Comparison of ENCODE assay signal across 8 cellular contexts in genomic region chr2:197307236-197307932, GRCh38. TPM values are rescaled to one million over a fixed set of nuclear protein-coding genes. Genes with fewer than 3 reads are reported as not detected.
DNase-seq lines count a peak whose midpoint lies in the region; ATAC-seq, FAIRE-seq and TF ChIP-seq lines count a peak whose summit lies in the region.
"Had no signal": no experiment of that assay in that cellular context is flagged by ENCODE, and none has a peak within 500 bp of the region (broad histone marks: within the 10 kb centered on the region; RNA-seq: fewer than 3 reads in every experiment).

No MANE protein-coding gene starts in this region.

- H4K20me1 ChIP-seq in OCI-LY3 (ENCODE audit: insufficient read depth, low read length): no peaks in the 10 kb centered on the region
- no peaks in the 10 kb centered on the region for H4K20me1 ChIP-seq in osteoblast (ENCODE audit: insufficient read depth, low read length)

- H3K9ac ChIP-seq in OCI-LY3 (ENCODE audit: low read length): peak overlapping the region; percentile 42; the same call in 1 of the 2 replicates

- peak overlapping the region; percentile 91 for H3K4me2 ChIP-seq in OCI-LY3 (ENCODE audit: low read length)
- no peak overlapping the region for H3K4me2 ChIP-seq in osteoblast (ENCODE audit: insufficient read depth, low read length)

- H3K27ac Mint-ChIP-seq in stimulated activated effector memory CD8-positive, alpha-beta T cell treated with anti-CD3 and anti-CD28 coated beads, Interleukin-12 subunit alpha, Interleukin-12 subunit beta, amount 100 ng/mL, for 72 hours: peak overlapping the region; percentile 94

- H3K36me3 Mint-ChIP-seq in stimulated activated effector memory CD8-positive, alpha-beta T cell treated with anti-CD3 and anti-CD28 coated beads, Interleukin-12 subunit alpha, Interleukin-12 subunit beta, amount 100 ng/mL, for 72 hours: peaks cover 71% of the 10 kb centered on the region

- peak; percentile 67 for FAIRE-seq in GM12892 (lab: Jason Lieb, UNC)

- peak; percentile 4; the same call in 1 of the 2 replicates for TF ChIP-seq POLR2A in GM12892 (IDR thresholded peaks at IDR 0.05; ENCODE audit: low read depth, low read length)

- H3K4me1 ChIP-seq in OCI-LY3 (ENCODE audit: low read length) (peaks cover 66% of the 10 kb centered on the region), osteoblast (ENCODE audit: insufficient read depth, low read length) (peaks cover 9% of the 10 kb centered on the region)

- TF ChIP-seq CTCF in OCI-LY3 (IDR thresholded peaks at IDR 0.05; ENCODE audit: low read depth, low read length): peak; percentile 43
- TF ChIP-seq CTCF in coronary artery (IDR thresholded peaks at IDR 0.05): no peak
- TF ChIP-seq CTCF in osteoblast (IDR thresholded peaks at IDR 0.05; ENCODE audit: extremely low read depth, low read depth, low read length): no peak

- H3K4me1 Mint-ChIP-seq in stimulated activated effector memory CD8-positive, alpha-beta T cell treated with anti-CD3 and anti-CD28 coated beads, Interleukin-12 subunit alpha, Interleukin-12 subunit beta, amount 100 ng/mL, for 72 hours: peaks cover 64% of the 10 kb centered on the region

- no peak for DNase-seq in GM12892 (ENCODE audit: insufficient read length)
- DNase-seq in coronary artery (ENCODE audit: low spot score): no peak
- no peak for DNase-seq in stimulated activated effector memory CD8-positive, alpha-beta T cell treated with anti-CD3 and anti-CD28 coated beads, Interleukin-12 subunit alpha, Interleukin-12 subunit beta, amount 100 ng/mL, for 72 hours (ENCODE audit: low spot score in 2 of 2)
- DNase-seq in central memory CD4-positive, alpha-beta T cell: no peak
- no peak for DNase-seq in osteoblast (ENCODE audit: insufficient read length, low spot score, missing footprints)
- DNase-seq: glutamatergic neuron had no signal

- H3K27ac ChIP-seq in OCI-LY3 (ENCODE audit: low read length) (peak overlapping the region; percentile 43; the same call in 1 of the 2 replicates), coronary artery (peak overlapping the region; percentile 68 to 94), osteoblast (ENCODE audit: low read depth, low read length) (no peak overlapping the region)

- H3K9me3 Mint-ChIP-seq in stimulated activated effector memory CD8-positive, alpha-beta T cell treated with anti-CD3 and anti-CD28 coated beads, Interleukin-12 subunit alpha, Interleukin-12 subunit beta, amount 100 ng/mL, for 72 hours: no peaks in the 10 kb centered on the region

- H3K27me3 ChIP-seq in OCI-LY3 (ENCODE audit: low read depth, low read length) (no peaks in the 10 kb centered on the region), osteoblast (ENCODE audit: insufficient read depth, low read length) (peaks cover 2% of the 10 kb centered on the region)

- ATAC-seq in stimulated activated effector memory CD8-positive, alpha-beta T cell treated with anti-CD3 and anti-CD28 coated beads, Interleukin-12 subunit alpha, Interleukin-12 subunit beta, amount 100 ng/mL, for 72 hours: no peak
- no peak for ATAC-seq in GM18520 (IDR thresholded peaks at IDR 0.05; ENCODE audit: unreplicated experiment)

- peak overlapping the region; percentile 86 for H3K4me3 Mint-ChIP-seq in stimulated activated effector memory CD8-positive, alpha-beta T cell treated with anti-CD3 and anti-CD28 coated beads, Interleukin-12 subunit alpha, Interleukin-12 subunit beta, amount 100 ng/mL, for 72 hours

- H3K79me2 ChIP-seq in OCI-LY3 (ENCODE audit: low read length): peaks cover 73% of the 10 kb centered on the region
- H3K79me2 ChIP-seq in osteoblast (ENCODE audit: insufficient read depth, low read length): peaks cover 27% of the 10 kb centered on the region

- H2AFZ ChIP-seq in OCI-LY3 (ENCODE audit: low read depth, low read length) (no peak overlapping the region), osteoblast (ENCODE audit: low read length) (no peak overlapping the region)

- H3K9me3 ChIP-seq in OCI-LY3 (ENCODE audit: insufficient read depth, low read length) (no peaks in the 10 kb centered on the region), osteoblast (ENCODE audit: low read depth, low read length) (no peaks in the 10 kb centered on the region)

- H3K36me3 ChIP-seq in OCI-LY3 (replicated peaks; ENCODE audit: low read depth, low read length) (peaks cover 8% of the 10 kb centered on the region), osteoblast (ENCODE audit: insufficient read depth, low read length) (no peaks in the 10 kb centered on the region)

- H3K4me3 ChIP-seq in OCI-LY3 (ENCODE audit: low read length) (peak overlapping the region; percentile 83), coronary artery (peak overlapping the region; percentile 15), osteoblast (ENCODE audit: insufficient read depth, low read length) (no peak overlapping the region)

RNA-seq across cellular contexts. Expression of gene ANKRD44, which starts 3.2 kb away (rescaled TPM):
- polyA plus RNA-seq in GM12892 (2012; ENCODE audit: missing spikeins): 32.8 TPM
- total RNA-seq in osteoblast: 44.5 and 56.3 TPM in 2 replicates
